ENCODE assay signal across 1 cellular context in genomic region chr7:143289421-143289820, GRCh38.
TF ChIP-seq lines count a peak whose summit lies in the region.

No MANE protein-coding gene starts in this region.

TF ChIP-seq in A549, 52 proteins besides CTCF, POLR2A, EP300 and RAD21 (continued from another document):
- TF ChIP-seq HMGXB4 (CRISPR knock-in tag; IDR thresholded peaks at IDR 0.05; ENCODE audit: borderline replicate concordance): no peak
- no peak for TF ChIP-seq ZFP36 (IDR thresholded peaks at IDR 0.05; ENCODE audit: borderline replicate concordance, partially characterized antibody)
- no peak for TF ChIP-seq TP53 (CRISPR knock-in tag; IDR thresholded peaks at IDR 0.05)
- no peak for TF ChIP-seq CBX8 (IDR thresholded peaks at IDR 0.05)
- TF ChIP-seq RARB (CRISPR knock-in tag; IDR thresholded peaks at IDR 0.05): no peak
- no peak for TF ChIP-seq FOXS1 (CRISPR knock-in tag; IDR thresholded peaks at IDR 0.05)
- TF ChIP-seq PBX3 (IDR thresholded peaks at IDR 0.05): no peak
- TF ChIP-seq JUNB (IDR thresholded peaks at IDR 0.05): no peak
- no peak for TF ChIP-seq CHD4 (IDR thresholded peaks at IDR 0.05; ENCODE audit: borderline replicate concordance)
